ENCODE assay signal across 2 cellular contexts in genomic region chr15:40441012-40441735, GRCh38.
A peak's percentile ranks its signal among the peaks of the same experiment; 100 is the strongest.
TF ChIP-seq lines count a peak whose summit lies in the region.

No MANE protein-coding gene starts in this region.

TF ChIP-seq in IMR-90, 13 proteins besides CTCF, POLR2A, EP300 and RAD21:
- TF ChIP-seq RFX5 (IDR thresholded peaks at IDR 0.05; ENCODE audit: low read depth, low read length) (no peak), CEBPB (IDR thresholded peaks at IDR 0.05; ENCODE audit: low read depth, low read length) (no peak), MAZ (IDR thresholded peaks at IDR 0.05; ENCODE audit: borderline replicate concordance, low read depth, low read length) (peak; percentile 69; the same call in 1 of the 2 replicates)

TF ChIP-seq in K562, 482 proteins besides CTCF, POLR2A, EP300 and RAD21 (continues in another document):
- no peak for TF ChIP-seq RERE (CRISPR knock-in tag; IDR thresholded peaks at IDR 0.05; ENCODE audit: borderline replicate concordance)
- TF ChIP-seq ZBTB26 (CRISPR knock-in tag; IDR thresholded peaks at IDR 0.05): no peak
- no peak for TF ChIP-seq TAF9B (IDR thresholded peaks at IDR 0.05; ENCODE audit: partially characterized antibody)
- TF ChIP-seq SMARCA5 (IDR thresholded peaks at IDR 0.05): no peak
- peak; percentile 19 for TF ChIP-seq CCNT2 (IDR thresholded peaks at IDR 0.05; ENCODE audit: borderline replicate concordance, extremely low read depth, insufficient read length, low read depth, low read length)
- no peak for TF ChIP-seq PPARD (CRISPR knock-in tag; IDR thresholded peaks at IDR 0.05)
- TF ChIP-seq ZBTB11 (CRISPR knock-in tag; IDR thresholded peaks at IDR 0.05): peak in 1 of 3 experiments; percentile 55; a peak in 1 of 6 replicates
- TF ChIP-seq E2F6 (IDR thresholded peaks at IDR 0.05; ENCODE audit: borderline replicate concordance in 1 of 2, extremely low read depth in 1 of 2, insufficient read depth in 1 of 2, insufficient read length in 1 of 2, low read depth in 1 of 2, low read length in 1 of 2, poor library complexity in 1 of 2, severe bottlenecking in 1 of 2): peak; percentile 38 to 51
- peak; percentile 58; the same call in 1 of the 2 replicates for TF ChIP-seq GABPA (tag; conservative IDR thresholded peaks at IDR 0.05; ENCODE audit: low read depth)
- TF ChIP-seq GATAD2B (IDR thresholded peaks at IDR 0.05; ENCODE audit: borderline replicate concordance): 0 out of 2 replicates have a peak, but pooled peaks have one; percentile 77
- peak in 1 of 2 experiments; percentile 99; a peak in 2 of 4 replicates for TF ChIP-seq ZNF639 (CRISPR knock-in tag; conservative IDR thresholded peaks at IDR 0.05 in 1 of 2, IDR thresholded peaks at IDR 0.05 in 1 of 2)
- peak; percentile 94 for TF ChIP-seq ZBTB7A (IDR thresholded peaks at IDR 0.05; ENCODE audit: borderline replicate concordance, control insufficient read depth, low read depth, low read length)
- no peak for TF ChIP-seq TEAD2 (tag; IDR thresholded peaks at IDR 0.05)
- 0 out of 2 replicates have a peak, but pooled peaks have one; percentile 39 for TF ChIP-seq ZBTB9 (CRISPR knock-in tag; IDR thresholded peaks at IDR 0.05)
- peak; percentile 34; the same call in 1 of the 2 replicates for TF ChIP-seq PHF8 (IDR thresholded peaks at IDR 0.05; ENCODE audit: borderline replicate concordance, low read length)
- no peak for TF ChIP-seq HNRNPK (IDR thresholded peaks at IDR 0.05; ENCODE audit: low read depth, low read length, poor library complexity, severe bottlenecking)
- no peak for TF ChIP-seq RBM39 (optimal IDR thresholded peaks at IDR 0.05; ENCODE audit: low read depth, low read length)
- TF ChIP-seq PCBP1 (IDR thresholded peaks at IDR 0.05; ENCODE audit: low read depth, low read length, poor library complexity, severe bottlenecking): peak; percentile 79
- no peak for TF ChIP-seq ZC3H4 (CRISPR knock-in tag; IDR thresholded peaks at IDR 0.05; ENCODE audit: borderline replicate concordance)
- peak; percentile 59; the same call in 1 of the 2 replicates for TF ChIP-seq THAP12 (CRISPR knock-in tag; IDR thresholded peaks at IDR 0.05)
- TF ChIP-seq PKNOX1 (IDR thresholded peaks at IDR 0.05): no peak
- peak; percentile 14; the same call in 1 of the 2 replicates for TF ChIP-seq FOSL1 (tag; conservative IDR thresholded peaks at IDR 0.05)
- no peak for TF ChIP-seq ZNF140 (CRISPR knock-in tag; IDR thresholded peaks at IDR 0.05)
- TF ChIP-seq SMAD4 (CRISPR knock-in tag; conservative IDR thresholded peaks at IDR 0.05): 0 out of 2 replicates have a peak, but pooled peaks have one; percentile 25
- TF ChIP-seq POLR2G (IDR thresholded peaks at IDR 0.05; ENCODE audit: low read depth, low read length): peak; percentile 78
- peak; percentile 61; the same call in 1 of the 2 replicates for TF ChIP-seq E2F3 (CRISPR knock-in tag; IDR thresholded peaks at IDR 0.05)
- TF ChIP-seq E2F4 (CRISPR knock-in tag; IDR thresholded peaks at IDR 0.05; ENCODE audit: low read depth): no peak
- TF ChIP-seq ZNF740 (CRISPR knock-in tag; IDR thresholded peaks at IDR 0.05): no peak
- TF ChIP-seq ZNF740 (tag; IDR thresholded peaks at IDR 0.05): peak in 1 of 2 experiments; percentile 18; a peak in 1 of 4 replicates
- peak; percentile 42 for TF ChIP-seq FIP1L1 (IDR thresholded peaks at IDR 0.05; ENCODE audit: low read depth, low read length, poor library complexity, severe bottlenecking)
- TF ChIP-seq HDAC6 (IDR thresholded peaks at IDR 0.05; ENCODE audit: low read depth, low read length): no peak
- no peak for TF ChIP-seq CREB1 (IDR thresholded peaks at IDR 0.05)
- no peak for TF ChIP-seq CREB1 (CRISPR knock-in tag; IDR thresholded peaks at IDR 0.05)
- TF ChIP-seq RNF2 (IDR thresholded peaks at IDR 0.05): no peak
